ENCODE assay signal across 17 cellular contexts in the genomic region with DNA sequence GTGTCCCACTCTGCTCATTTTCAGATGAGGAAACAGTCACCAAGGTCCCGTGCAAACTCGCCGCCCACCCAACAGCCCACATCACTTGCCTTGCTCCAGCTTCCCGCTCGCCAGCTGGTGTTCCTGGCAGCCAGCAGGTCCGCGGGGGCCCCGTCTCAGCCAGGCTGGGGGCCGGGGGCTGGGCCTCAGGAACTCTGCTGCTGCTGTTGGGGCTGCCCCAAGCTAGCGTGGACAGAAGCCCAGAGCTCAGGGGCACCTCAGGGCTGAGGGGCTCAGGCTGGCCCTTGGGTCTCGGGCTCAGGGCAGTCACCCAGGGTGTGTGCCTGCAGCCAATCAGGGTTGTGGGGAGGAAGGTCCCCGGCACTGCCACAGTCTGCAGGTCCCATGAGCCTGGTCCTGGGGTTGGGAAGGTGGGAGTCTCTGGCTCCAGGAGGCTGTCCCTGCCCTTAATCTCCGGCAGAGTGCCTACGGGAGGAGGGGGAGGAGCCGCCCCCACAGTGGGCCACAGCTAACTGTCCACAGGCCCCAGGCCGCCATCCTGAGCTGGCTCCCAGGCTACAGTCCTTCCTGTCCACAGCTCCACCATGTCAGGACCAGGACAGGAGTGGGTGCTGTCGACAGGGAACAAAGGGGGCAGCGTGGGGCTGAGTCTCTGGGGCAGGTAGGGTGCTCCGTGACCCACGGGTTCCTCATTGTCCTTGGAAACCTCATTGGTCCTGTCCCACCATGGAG.
DNase-seq lines count a peak whose midpoint lies in the region; ATAC-seq and TF ChIP-seq lines count a peak whose summit lies in the region.
"Had no signal": no experiment of that assay in that cellular context is flagged by ENCODE, and none has a peak within 500 bp of the region (broad histone marks: within the 10 kb centered on the region; RNA-seq: fewer than 3 reads in every experiment).

No MANE protein-coding gene starts in this region.

- no peaks in the 10 kb centered on the region for H3K4me1 Mint-ChIP-seq in activated CD8-positive, alpha-beta T cell treated with anti-CD3 and anti-CD28 coated beads, Interleukin-2, amount 10 ng/mL, durations not matched to agents 7 days and 5 days (ENCODE audit: low read depth)
- H3K4me1 Mint-ChIP-seq in activated CD8-positive, alpha-beta T cell treated with anti-CD3 and anti-CD28 coated beads for 36 hours (ENCODE audit: low read depth) = no peaks in the 10 kb centered on the region

- H3K9me3 ChIP-seq in left ventricle myocardium inferior (replicated peaks) = no peaks in the 10 kb centered on the region
- H3K9me3 ChIP-seq in prostate gland = no peaks in the 10 kb centered on the region
- no peaks in the 10 kb centered on the region for H3K9me3 ChIP-seq in aorta (ENCODE audit: control insufficient read depth, low read length)
- no peaks in the 10 kb centered on the region for H3K9me3 ChIP-seq in PC-3 (ENCODE audit: low read length)
- H3K9me3 ChIP-seq: A549, HAP-1 had no signal

- BruUV-seq in PC-3 (replicated peaks; lab: Mats Ljungman, UMichigan) = no TSS peak

- no peak for DNase-seq in activated CD8-positive, alpha-beta T cell treated with anti-CD3 and anti-CD28 coated beads, Interleukin-2, amount 10 ng/mL, durations not matched to agents 7 days and 5 days
- DNase-seq in activated CD8-positive, alpha-beta T cell treated with anti-CD3 and anti-CD28 coated beads for 36 hours = no peak
- DNase-seq in left ventricle myocardium inferior = peak; percentile 75
- DNase-seq in prostate gland (ENCODE audit: low spot score) = no peak
- DNase-seq in aorta = peak in 1 of 2 donors; percentile 78
- DNase-seq in PC-3 = no peak
- DNase-seq in activated CD4-positive, alpha-beta T cell treated with anti-CD3 and anti-CD28 coated beads for 48 hours = no peak
- DNase-seq: activated CD8-positive, alpha-beta memory T cell treated with anti-CD3 and anti-CD28 coated beads for 24 hours; NCI-H2081; stimulated activated CD4-positive, alpha-beta T cell treated with anti-CD3 and anti-CD28 coated beads, Interleukin-4, amount 100 ng/mL, for 24 hours had no signal

- H3K9me3 Mint-ChIP-seq in activated CD8-positive, alpha-beta T cell treated with anti-CD3 and anti-CD28 coated beads, Interleukin-2, amount 10 ng/mL, durations not matched to agents 7 days and 5 days (ENCODE audit: insufficient read depth) = no peaks in the 10 kb centered on the region
- no peaks in the 10 kb centered on the region for H3K9me3 Mint-ChIP-seq in activated CD8-positive, alpha-beta T cell treated with anti-CD3 and anti-CD28 coated beads for 36 hours
- H3K9me3 Mint-ChIP-seq: activated T-helper 2 cell treated with anti-CD3 and anti-CD28 coated beads, Interferon-gamma antibody, Interleukin-2, Interleukin-4, amounts not matched to agents 10 μg/mL and 5 μg/mL and 100 μg/mL, durations not matched to agents 14 hours and 24 hours and 36 hours; dendritic cell treated with granulocyte-macrophage colony-stimulating factor and Interleukin-4, amounts not matched to agents 40 ng/mL and 50 ng/mL, for 4 days; nephron had no signal

- POLR2A ChIA-PET in activated CD8-positive, alpha-beta T cell treated with anti-CD3 and anti-CD28 coated beads, Interleukin-2, amount 10 ng/mL, durations not matched to agents 7 days and 5 days (lab: Charles Lee) = interaction anchor here (0.6 kb wide), 1 partner anchor 90 kb away, joined by 3 read pairs; no protein-coding TSS in a partner anchor
- POLR2A ChIA-PET in activated CD8-positive, alpha-beta T cell treated with anti-CD3 and anti-CD28 coated beads for 36 hours (lab: Charles Lee) = interaction anchor here (0.6 kb wide), 1 partner anchor 64 kb away, joined by 3 read pairs; no protein-coding TSS in a partner anchor
- POLR2A ChIA-PET in PC-3 (lab: Charles Lee; ENCODE audit: unreplicated experiment) = no interaction called here

- 68% methylated on average over 18 of the region's 20 CpGs for WGBS in prostate gland
- WGBS in aorta, 2 donors = 30 to 38% methylated on average over 19 to 20 of the region's 20 CpGs

- H3K36me3 Mint-ChIP-seq in activated CD8-positive, alpha-beta T cell treated with anti-CD3 and anti-CD28 coated beads, Interleukin-2, amount 10 ng/mL, durations not matched to agents 7 days and 5 days (ENCODE audit: low read depth) = peaks cover 2% of the 10 kb centered on the region
- peaks cover 5% of the 10 kb centered on the region for H3K36me3 Mint-ChIP-seq in activated CD8-positive, alpha-beta T cell treated with anti-CD3 and anti-CD28 coated beads for 36 hours (ENCODE audit: low read depth)

- H3K9me2 ChIP-seq in PC-3 (replicated peaks; ENCODE audit: low read length) = no peaks in the 10 kb centered on the region

- no peak overlapping the region for H3K9ac ChIP-seq in PC-3 (ENCODE audit: low read length)

- no peaks in the 10 kb centered on the region for H3F3A ChIP-seq in PC-3 (ENCODE audit: low read length, unreplicated experiment)

- H3K27me3 ChIP-seq in left ventricle myocardium inferior (ENCODE audit: low read depth) (no peaks in the 10 kb centered on the region), prostate gland (replicated peaks; ENCODE audit: insufficient read depth) (no peaks in the 10 kb centered on the region), aorta (ENCODE audit: control insufficient read depth in 1 of 2, insufficient read depth in 2 of 2, low read length in 1 of 2) (no peaks in the 10 kb centered on the region), PC-3 (ENCODE audit: low read length) (no peaks in the 10 kb centered on the region)

- H3K27ac ChIP-seq in left ventricle myocardium inferior (replicated peaks) (peak overlapping the region; percentile 81), prostate gland (peak overlapping the region; percentile 68 to 74), aorta (ENCODE audit: low read depth in 1 of 2, low read length in 2 of 2) (no peak overlapping the region), PC-3 (ENCODE audit: low read length) (no peak overlapping the region)
- H3K27ac ChIP-seq: A549, VCaP had no signal

- no peaks in the 10 kb centered on the region for H3K79me2 ChIP-seq in PC-3 (ENCODE audit: low read length)

- H3K27me3 Mint-ChIP-seq in activated CD8-positive, alpha-beta T cell treated with anti-CD3 and anti-CD28 coated beads, Interleukin-2, amount 10 ng/mL, durations not matched to agents 7 days and 5 days (ENCODE audit: low read depth) = no peaks in the 10 kb centered on the region
- no peaks in the 10 kb centered on the region for H3K27me3 Mint-ChIP-seq in activated CD8-positive, alpha-beta T cell treated with anti-CD3 and anti-CD28 coated beads for 36 hours
- H3K27me3 Mint-ChIP-seq: dendritic cell treated with granulocyte-macrophage colony-stimulating factor and Interleukin-4, amounts not matched to agents 40 ng/mL and 50 ng/mL, for 4 days had no signal

- TF ChIP-seq CTCF in activated CD8-positive, alpha-beta T cell treated with anti-CD3 and anti-CD28 coated beads for 36 hours (IDR thresholded peaks at IDR 0.05) = no peak
- TF ChIP-seq CTCF in left ventricle myocardium inferior (IDR thresholded peaks at IDR 0.05; ENCODE audit: borderline replicate concordance) = no peak
- no peak for TF ChIP-seq CTCF in prostate gland (IDR thresholded peaks at IDR 0.05)
- no peak for TF ChIP-seq CTCF in PC-3 (conservative IDR thresholded peaks at IDR 0.05; ENCODE audit: low read depth, low read length)

- H3K4me2 ChIP-seq in PC-3 (ENCODE audit: low read length) = no peak overlapping the region
- H3K4me2 ChIP-seq: A549 had no signal

- no peaks in the 10 kb centered on the region for H3K36me3 ChIP-seq in left ventricle myocardium inferior
- H3K36me3 ChIP-seq in prostate gland = no peaks in the 10 kb centered on the region
- no peaks in the 10 kb centered on the region for H3K36me3 ChIP-seq in aorta (ENCODE audit: control insufficient read depth in 1 of 2, insufficient read depth in 2 of 2, low read length in 1 of 2)
- no peaks in the 10 kb centered on the region for H3K36me3 ChIP-seq in PC-3 (ENCODE audit: low read depth, low read length)
- H3K36me3 ChIP-seq: HAP-1 had no signal

- H4K20me1 ChIP-seq in PC-3 (ENCODE audit: low read length) = no peaks in the 10 kb centered on the region

- ATAC-seq in activated CD8-positive, alpha-beta T cell treated with anti-CD3 and anti-CD28 coated beads, Interleukin-2, amount 10 ng/mL, durations not matched to agents 7 days and 5 days = no peak
- no peak for ATAC-seq in activated CD8-positive, alpha-beta T cell treated with anti-CD3 and anti-CD28 coated beads for 36 hours
- ATAC-seq in aorta (ENCODE audit: low FRiP score) (peak; percentile 8), PC-3 (no peak), GM19467 (IDR thresholded peaks at IDR 0.05; ENCODE audit: unreplicated experiment) (no peak)

- no peak overlapping the region for H2AFZ ChIP-seq in PC-3 (ENCODE audit: low read length)

- intact Hi-C loops in activated CD8-positive, alpha-beta T cell treated with anti-CD3 and anti-CD28 coated beads for 36 hours (cut with micrococcal nuclease) = no loop called here
- intact Hi-C loops in left ventricle myocardium inferior (cut with micrococcal nuclease) (no loop called here), prostate gland (cut with DNase I) (no loop called here), aorta (cut with DNase I) (no loop called here), PC-3 (cut with micrococcal nuclease) (no loop called here)

- peaks cover 47% of the 10 kb centered on the region for H3K4me1 ChIP-seq in left ventricle myocardium inferior
- H3K4me1 ChIP-seq in prostate gland (replicated peaks) = no peaks in the 10 kb centered on the region
- no peaks in the 10 kb centered on the region for H3K4me1 ChIP-seq in aorta (ENCODE audit: control insufficient read depth in 1 of 2, insufficient read depth in 2 of 2, low read length in 2 of 2)
- H3K4me1 ChIP-seq in PC-3 (ENCODE audit: insufficient read depth, low read length) = no peaks in the 10 kb centered on the region
- H3K4me1 ChIP-seq: A549, HAP-1 had no signal

- TF ChIP-seq POLR2A in prostate gland (IDR thresholded peaks at IDR 0.05) = no peak

- peak overlapping the region; percentile 20 for H3K27ac Mint-ChIP-seq in activated CD8-positive, alpha-beta T cell treated with anti-CD3 and anti-CD28 coated beads, Interleukin-2, amount 10 ng/mL, durations not matched to agents 7 days and 5 days
- no peak overlapping the region for H3K27ac Mint-ChIP-seq in activated CD8-positive, alpha-beta T cell treated with anti-CD3 and anti-CD28 coated beads for 36 hours
- H3K27ac Mint-ChIP-seq: activated T-helper 2 cell treated with anti-CD3 and anti-CD28 coated beads, Interferon-gamma antibody, Interleukin-2, Interleukin-4, amounts not matched to agents 10 μg/mL and 5 μg/mL and 100 μg/mL, durations not matched to agents 14 hours and 24 hours and 36 hours; dendritic cell treated with granulocyte-macrophage colony-stimulating factor and Interleukin-4, amounts not matched to agents 40 ng/mL and 50 ng/mL, for 4 days had no signal

- no peak overlapping the region for H3K4me3 Mint-ChIP-seq in activated CD8-positive, alpha-beta T cell treated with anti-CD3 and anti-CD28 coated beads, Interleukin-2, amount 10 ng/mL, durations not matched to agents 7 days and 5 days
- no peak overlapping the region for H3K4me3 Mint-ChIP-seq in activated CD8-positive, alpha-beta T cell treated with anti-CD3 and anti-CD28 coated beads for 36 hours
- H3K4me3 Mint-ChIP-seq: dendritic cell treated with granulocyte-macrophage colony-stimulating factor and Interleukin-4, amounts not matched to agents 40 ng/mL and 50 ng/mL, for 4 days; nephron had no signal

- CTCF ChIA-PET in activated CD8-positive, alpha-beta T cell treated with anti-CD3 and anti-CD28 coated beads, Interleukin-2, amount 10 ng/mL, durations not matched to agents 7 days and 5 days (lab: Charles Lee) = no interaction called here
- CTCF ChIA-PET in activated CD8-positive, alpha-beta T cell treated with anti-CD3 and anti-CD28 coated beads for 36 hours (lab: Charles Lee) = no interaction called here
- CTCF ChIA-PET in PC-3 (lab: Charles Lee) = no interaction called here

- H3K4me3 ChIP-seq in left ventricle myocardium inferior (no peak overlapping the region), prostate gland (no peak overlapping the region), aorta (ENCODE audit: low read length in 2 of 2) (no peak overlapping the region), PC-3 (ENCODE audit: low read length) (no peak overlapping the region)
- H3K4me3 ChIP-seq: A549, HAP-1 had no signal

Comparison
In these comparisons a context has a peak if more than half of its experiments do, and no peak if none do; other contexts are left out.
1. H3K27ac ChIP-seq: peak in left ventricle myocardium inferior (single experiment) and prostate gland (2 of 2); none in aorta (0 of 2) and PC-3 (single experiment).